In genomic region chr19:45780448-45781281, GRCh38 we compare ENCODE assay signal across 1 cellular context.
TF ChIP-seq lines count a peak whose summit lies in the region.

No MANE protein-coding gene starts in this region.

TF ChIP-seq in K562, 482 proteins besides CTCF, POLR2A, EP300 and RAD21 (continued from another document):
- TF ChIP-seq PTBP1 (IDR thresholded peaks at IDR 0.05; ENCODE audit: low read depth, low read length) = 0 out of 2 replicates have a peak, but pooled peaks have one; percentile 56
- TF ChIP-seq NBN (IDR thresholded peaks at IDR 0.05; ENCODE audit: low read depth) = no peak
- peak; percentile 30 to 34; a peak in 1 of 4 replicates for TF ChIP-seq MAZ (CRISPR knock-in tag; conservative IDR thresholded peaks at IDR 0.05 in 1 of 2, IDR thresholded peaks at IDR 0.05 in 1 of 2)
- no peak for TF ChIP-seq ZNF79 (CRISPR knock-in tag; IDR thresholded peaks at IDR 0.05; ENCODE audit: low read depth)
